In the genomic region with DNA sequence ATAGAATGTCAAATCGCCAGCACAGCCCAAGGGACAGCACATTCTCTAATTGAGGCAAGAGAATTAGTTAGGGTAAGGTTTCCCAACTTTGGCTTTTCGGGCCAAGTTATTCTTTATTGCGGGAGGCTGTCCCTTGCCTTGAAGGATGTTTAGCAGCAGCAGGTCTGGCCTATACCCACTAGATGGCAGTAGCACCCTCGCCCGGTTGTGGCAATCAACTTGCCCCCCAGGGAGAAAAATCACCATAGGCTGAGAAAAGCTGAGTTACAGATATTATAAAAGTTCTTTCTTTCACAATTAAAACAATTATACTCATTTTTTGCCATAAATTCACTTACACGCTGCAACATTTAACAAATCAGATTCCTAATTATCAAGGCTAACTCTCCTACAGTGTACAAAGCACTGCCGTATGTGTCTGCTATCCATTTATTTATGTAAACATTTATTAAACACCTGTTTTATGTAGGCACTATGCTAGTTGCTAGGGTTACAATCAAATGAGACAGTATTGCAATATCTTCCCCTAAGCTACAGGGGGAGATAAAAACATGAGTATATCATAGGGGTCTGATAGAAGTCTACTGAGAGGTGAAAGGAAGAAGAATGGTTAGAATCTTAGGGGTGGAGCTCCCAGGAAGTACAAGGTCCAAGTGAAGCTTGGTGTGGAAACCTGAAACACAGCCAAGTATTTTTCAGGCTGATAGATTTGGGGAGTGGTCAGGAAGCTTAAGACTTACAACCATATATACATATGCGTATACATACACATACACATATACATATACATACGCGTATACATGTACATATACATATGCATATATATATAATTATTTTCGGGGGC, we compare ENCODE assay signal across 8 cellular contexts.
DNase-seq lines count a peak whose midpoint lies in the region; ATAC-seq, FAIRE-seq and TF ChIP-seq lines count a peak whose summit lies in the region.

No MANE protein-coding gene starts in this region.

- no peak overlapping the region for H3K4me2 ChIP-seq in A549

- peak; percentile 30 to 45; a peak in 3 of 5 replicates for TF ChIP-seq RAD21 in A549 (conservative IDR thresholded peaks at IDR 0.05 in 1 of 2, IDR thresholded peaks at IDR 0.05 in 1 of 2)

- H3K4me3 ChIP-seq in A549: no peak overlapping the region
- no peak overlapping the region for H3K4me3 ChIP-seq in uterus

- CTCF ChIA-PET in A549 (lab: Yijun Ruan, JAX): interaction anchor here (0.9 to 2.0 kb wide), 10 partner anchors 9 to 1164 kb away, joined by 3 to 6 read pairs (median 3); no protein-coding TSS in a partner anchor

- no peak for TF ChIP-seq EP300 in A549 (IDR thresholded peaks at IDR 0.05)

- DNase-seq in A549 (ENCODE audit: low read depth in 1 of 2, low spot score in 1 of 2) (peak in 1 of 2 experiments; percentile 23), GM10266 (ENCODE audit: extremely low spot score) (peak; percentile 11), RPMI8226 (peak; percentile 26), foreskin melanocyte (peak; percentile 12), uterus (no peak), Right ventricle myocardium superior (no peak)
- DNase-seq in activated CD4-positive, CD25-positive, alpha-beta regulatory T cell treated with anti-CD3 and anti-CD28 coated beads, Interleukin-2, amount 50 U/mL, for 72 hours: no peak

- ATAC-seq in A549 (peak; percentile 66 to 75; a peak in 5 of 6 replicates), HG02852 (IDR thresholded peaks at IDR 0.05; ENCODE audit: unreplicated experiment) (peak; percentile 70), Right ventricle myocardium superior (ENCODE audit: poor library complexity) (no peak)

- H3K9me3 ChIP-seq in A549 (no peaks in the 10 kb centered on the region), uterus (no peaks in the 10 kb centered on the region)

- no peaks in the 10 kb centered on the region for H3K27me3 ChIP-seq in uterus

- H3K4me1 ChIP-seq in A549 (no peaks in the 10 kb centered on the region), uterus (no peaks in the 10 kb centered on the region)

- 31% methylated on average over 11 of the region's 11 CpGs for WGBS in A549 (ENCODE audit: missing lambda C conversion rate)

- no peak for TF ChIP-seq POLR2A in A549 (IDR thresholded peaks at IDR 0.05; ENCODE audit: low read length)
- no peak for TF ChIP-seq POLR2A in uterus (IDR thresholded peaks at IDR 0.05)

- no peaks in the 10 kb centered on the region for H3K36me3 ChIP-seq in uterus

- intact Hi-C loops in uterus (cut with DNase I; ENCODE audit: low total_unique reads): no loop called here
- intact Hi-C loops in Right ventricle myocardium superior (cut with DNase I): no loop called here

- no peak for FAIRE-seq in A549 (lab: Jason Lieb, UNC)

- H3K27ac ChIP-seq in A549 (no peak overlapping the region), uterus (no peak overlapping the region)

- POLR2A ChIA-PET in A549 (lab: Yijun Ruan, JAX): no interaction called here

- TF ChIP-seq CTCF in A549 (IDR thresholded peaks at IDR 0.05) (peak; percentile 41), GM10266 (IDR thresholded peaks at IDR 0.05; ENCODE audit: control insufficient read depth, insufficient read depth, low read depth, missing control alignments) (peak; percentile 76), uterus (IDR thresholded peaks at IDR 0.05) (no peak)

TF ChIP-seq in A549, 52 proteins besides CTCF, POLR2A, EP300 and RAD21:
- TF ChIP-seq CHD4 (IDR thresholded peaks at IDR 0.05; ENCODE audit: borderline replicate concordance) (no peak), SMC3 (IDR thresholded peaks at IDR 0.05) (peak; percentile 35; the same call in 2 of the 3 replicates), MAZ (IDR thresholded peaks at IDR 0.05; ENCODE audit: borderline replicate concordance, low read depth, low read length) (no peak)

Comparison
In these comparisons a context has a peak if more than half of its experiments do, and no peak if none do; other contexts are left out.
1. DNase-seq: peak in GM10266 (single experiment), RPMI8226 (single experiment) and foreskin melanocyte (single experiment); none in uterus (0 of 2), activated CD4-positive, CD25-positive, alpha-beta regulatory T cell treated with anti-CD3 and anti-CD28 coated beads, Interleukin-2, amount 50 U/mL, for 72 hours (single experiment) and Right ventricle myocardium superior (single experiment).
2. CTCF ChIP-seq: peak in A549 (single experiment) and GM10266 (single experiment); none in uterus (0 of 4).